9 cellular contexts compared by ENCODE assay signal in the genomic region with DNA sequence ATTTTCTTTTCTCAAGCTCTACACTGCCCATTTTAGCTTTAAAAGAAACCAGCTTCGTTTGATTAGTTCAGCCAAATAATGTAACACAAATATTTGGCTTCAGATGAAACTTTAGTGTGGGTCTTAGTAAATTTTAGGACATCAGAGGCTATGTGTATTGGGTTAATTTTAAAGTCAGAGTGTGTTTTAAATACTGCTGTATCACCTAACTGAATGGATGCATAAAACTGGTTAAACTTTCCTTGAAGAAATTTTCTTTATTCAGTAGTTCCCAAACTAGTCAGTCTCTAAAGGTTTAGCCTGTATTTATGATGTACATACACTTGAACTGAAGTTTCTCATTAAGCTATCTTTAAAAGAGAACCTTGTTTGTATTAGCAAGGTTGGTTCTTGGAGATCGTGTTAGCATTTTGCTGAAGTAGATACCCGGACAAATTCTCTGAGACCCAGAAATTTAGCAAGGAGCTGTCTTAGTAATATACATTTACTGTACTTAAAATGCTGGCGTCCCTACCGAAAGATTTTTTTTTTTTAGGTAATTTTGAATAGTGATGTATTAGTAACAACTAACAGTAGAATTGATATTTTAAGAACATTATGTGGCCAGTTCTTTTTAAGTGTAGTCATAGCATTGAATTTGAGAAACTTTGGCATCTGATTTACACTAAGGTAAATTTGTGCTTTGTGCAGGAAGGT. TPM values are rescaled to one million over a fixed set of nuclear protein-coding genes. Genes with fewer than 3 reads are reported as not detected.
DNase-seq lines count a peak whose midpoint lies in the region; ATAC-seq and TF ChIP-seq lines count a peak whose summit lies in the region.
"Had no signal": no experiment of that assay in that cellular context is flagged by ENCODE, and none has a peak within 500 bp of the region (broad histone marks: within the 10 kb centered on the region; RNA-seq: fewer than 3 reads in every experiment).

No MANE protein-coding gene starts in this region.

- DNase-seq in activated CD4-positive, alpha-beta T cell treated with anti-CD3 and anti-CD28 coated beads for 36 hours: no peak
- no peak for DNase-seq in activated CD4-positive, alpha-beta T cell treated with anti-CD3 and anti-CD28 coated beads, Interleukin-2, amount 50 U/mL, for 48 hours
- no peak for DNase-seq in activated naive CD8-positive, alpha-beta T cell treated with anti-CD3 and anti-CD28 coated beads for 36 hours
- DNase-seq in thoracic aorta (ENCODE audit: low spot score) (no peak), HuH-7 (ENCODE audit: low spot score) (no peak), SKM-1 (lab: John Stamatoyannopoulos, UW; ENCODE audit: unreplicated experiment) (no peak)
- DNase-seq: NCI-H524 treated with DMSO at 0.1 percent for 48 hours had no signal

- peak overlapping the region; percentile 83 for H3K4me3 ChIP-seq in thoracic aorta

- H3K36me3 Mint-ChIP-seq in activated CD4-positive, alpha-beta T cell treated with anti-CD3 and anti-CD28 coated beads for 36 hours (ENCODE audit: low read depth): peaks cover 5% of the 10 kb centered on the region
- H3K36me3 Mint-ChIP-seq in activated naive CD8-positive, alpha-beta T cell treated with anti-CD3 and anti-CD28 coated beads for 36 hours: no peaks in the 10 kb centered on the region

- H3K9me3 ChIP-seq in thoracic aorta: no peaks in the 10 kb centered on the region

- peak overlapping the region; percentile 4 for H3K27ac ChIP-seq in layer of hippocampus (ENCODE audit: low read depth, low read length)
- peak overlapping the region; percentile 13 to 97 for H3K27ac ChIP-seq in thoracic aorta

- TF ChIP-seq CTCF in thoracic aorta (IDR thresholded peaks at IDR 0.05): no peak

- no peak for ATAC-seq in activated CD4-positive, alpha-beta T cell treated with anti-CD3 and anti-CD28 coated beads for 36 hours
- no peak for ATAC-seq in thoracic aorta (ENCODE audit: insufficient number of reproducible peaks, low FRiP score, low read depth)
- ATAC-seq in SK-N-SH treated with all-trans-retinoic acid at 6 μM for 48 hours: no peak

- intact Hi-C loops in activated CD4-positive, alpha-beta T cell treated with anti-CD3 and anti-CD28 coated beads for 36 hours (cut with DNase I, micrococcal nuclease): loop anchor here (5.0 to 10.0 kb wide), 7 partner anchors 142 to 1527 kb away; a partner anchor contains a TSS

- H3K4me3 Mint-ChIP-seq in activated CD4-positive, alpha-beta T cell treated with anti-CD3 and anti-CD28 coated beads for 36 hours: peak overlapping the region; percentile 96
- H3K4me3 Mint-ChIP-seq in activated naive CD8-positive, alpha-beta T cell treated with anti-CD3 and anti-CD28 coated beads for 36 hours: peak overlapping the region; percentile 92

- H3K27me3 ChIP-seq in layer of hippocampus (ENCODE audit: control insufficient read depth, insufficient read depth, low read length): no peaks in the 10 kb centered on the region
- H3K27me3 ChIP-seq in thoracic aorta (replicated peaks; ENCODE audit: insufficient read depth): no peaks in the 10 kb centered on the region

- H3K27ac Mint-ChIP-seq in activated CD4-positive, alpha-beta T cell treated with anti-CD3 and anti-CD28 coated beads for 36 hours: peak overlapping the region; percentile 31
- H3K27ac Mint-ChIP-seq in activated naive CD8-positive, alpha-beta T cell treated with anti-CD3 and anti-CD28 coated beads for 36 hours: no peak overlapping the region

- CTCF ChIA-PET in activated CD4-positive, alpha-beta T cell treated with anti-CD3 and anti-CD28 coated beads for 36 hours (lab: Charles Lee): interaction anchor here (0.8 to 2.0 kb wide), 6 partner anchors 11 to 415 kb away, joined by 3 to 6 read pairs (median 4); no protein-coding TSS in a partner anchor

- no peaks in the 10 kb centered on the region for H3K9me3 Mint-ChIP-seq in activated CD4-positive, alpha-beta T cell treated with anti-CD3 and anti-CD28 coated beads for 36 hours (ENCODE audit: low read depth)
- H3K9me3 Mint-ChIP-seq in activated naive CD8-positive, alpha-beta T cell treated with anti-CD3 and anti-CD28 coated beads for 36 hours: no peaks in the 10 kb centered on the region

- peaks cover 4% of the 10 kb centered on the region for H3K27me3 Mint-ChIP-seq in activated CD4-positive, alpha-beta T cell treated with anti-CD3 and anti-CD28 coated beads for 36 hours
- H3K27me3 Mint-ChIP-seq in activated naive CD8-positive, alpha-beta T cell treated with anti-CD3 and anti-CD28 coated beads for 36 hours: peaks cover 8% of the 10 kb centered on the region

- no peaks in the 10 kb centered on the region for H3K36me3 ChIP-seq in thoracic aorta

- H3K4me1 Mint-ChIP-seq in activated CD4-positive, alpha-beta T cell treated with anti-CD3 and anti-CD28 coated beads for 36 hours: peaks cover 38% of the 10 kb centered on the region
- peaks cover 27% of the 10 kb centered on the region for H3K4me1 Mint-ChIP-seq in activated naive CD8-positive, alpha-beta T cell treated with anti-CD3 and anti-CD28 coated beads for 36 hours

- peaks cover 9 to 40% of the 10 kb centered on the region in 2 donors for H3K4me1 ChIP-seq in thoracic aorta (ENCODE audit: control insufficient read depth in 1 of 2, low read depth in 2 of 2)

- POLR2A ChIA-PET in activated CD4-positive, alpha-beta T cell treated with anti-CD3 and anti-CD28 coated beads for 36 hours (lab: Charles Lee): interaction anchor here (0.6 kb wide), 1 partner anchor 200 kb away, joined by 4 read pairs; no protein-coding TSS in a partner anchor

TF ChIP-seq in SK-N-SH treated with all-trans-retinoic acid at 6 μM for 48 hours, 23 proteins besides CTCF, POLR2A, EP300 and RAD21 (continues in another document):
- TF ChIP-seq ZFP30 (CRISPR knock-in tag; IDR thresholded peaks at IDR 0.05) (no peak), ZFP3 (CRISPR knock-in tag; IDR thresholded peaks at IDR 0.05) (no peak), ESRRG (CRISPR knock-in tag; IDR thresholded peaks at IDR 0.05) (no peak), BACH2 (CRISPR knock-in tag; IDR thresholded peaks at IDR 0.05; ENCODE audit: borderline replicate concordance) (no peak), SNAI2 (CRISPR knock-in tag; IDR thresholded peaks at IDR 0.05) (no peak), ZNF565 (CRISPR knock-in tag; conservative IDR thresholded peaks at IDR 0.05; ENCODE audit: low read depth) (no peak), ISL1 (CRISPR knock-in tag; IDR thresholded peaks at IDR 0.05) (no peak), OSR1 (CRISPR knock-in tag; IDR thresholded peaks at IDR 0.05) (no peak), ZC3H10 (CRISPR knock-in tag; IDR thresholded peaks at IDR 0.05) (no peak), GLIS3 (CRISPR knock-in tag; IDR thresholded peaks at IDR 0.05) (no peak), ARNTL (CRISPR knock-in tag; IDR thresholded peaks at IDR 0.05; ENCODE audit: borderline replicate concordance, low read depth) (no peak), TCF4 (CRISPR knock-in tag; IDR thresholded peaks at IDR 0.05; ENCODE audit: borderline replicate concordance) (no peak)
- TF ChIP-seq, protein P1, sequence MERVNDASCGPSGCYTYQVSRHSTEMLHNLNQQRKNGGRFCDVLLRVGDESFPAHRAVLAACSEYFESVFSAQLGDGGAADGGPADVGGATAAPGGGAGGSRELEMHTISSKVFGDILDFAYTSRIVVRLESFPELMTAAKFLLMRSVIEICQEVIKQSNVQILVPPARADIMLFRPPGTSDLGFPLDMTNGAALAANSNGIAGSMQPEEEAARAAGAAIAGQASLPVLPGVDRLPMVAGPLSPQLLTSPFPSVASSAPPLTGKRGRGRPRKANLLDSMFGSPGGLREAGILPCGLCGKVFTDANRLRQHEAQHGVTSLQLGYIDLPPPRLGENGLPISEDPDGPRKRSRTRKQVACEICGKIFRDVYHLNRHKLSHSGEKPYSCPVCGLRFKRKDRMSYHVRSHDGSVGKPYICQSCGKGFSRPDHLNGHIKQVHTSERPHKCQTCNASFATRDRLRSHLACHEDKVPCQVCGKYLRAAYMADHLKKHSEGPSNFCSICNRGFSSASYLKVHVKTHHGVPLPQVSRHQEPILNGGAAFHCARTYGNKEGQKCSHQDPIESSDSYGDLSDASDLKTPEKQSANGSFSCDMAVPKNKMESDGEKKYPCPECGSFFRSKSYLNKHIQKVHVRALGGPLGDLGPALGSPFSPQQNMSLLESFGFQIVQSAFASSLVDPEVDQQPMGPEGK (CRISPR knock-in tag; IDR thresholded peaks at IDR 0.05; ENCODE audit: borderline replicate concordance): no peak
- TF ChIP-seq, protein P2, sequence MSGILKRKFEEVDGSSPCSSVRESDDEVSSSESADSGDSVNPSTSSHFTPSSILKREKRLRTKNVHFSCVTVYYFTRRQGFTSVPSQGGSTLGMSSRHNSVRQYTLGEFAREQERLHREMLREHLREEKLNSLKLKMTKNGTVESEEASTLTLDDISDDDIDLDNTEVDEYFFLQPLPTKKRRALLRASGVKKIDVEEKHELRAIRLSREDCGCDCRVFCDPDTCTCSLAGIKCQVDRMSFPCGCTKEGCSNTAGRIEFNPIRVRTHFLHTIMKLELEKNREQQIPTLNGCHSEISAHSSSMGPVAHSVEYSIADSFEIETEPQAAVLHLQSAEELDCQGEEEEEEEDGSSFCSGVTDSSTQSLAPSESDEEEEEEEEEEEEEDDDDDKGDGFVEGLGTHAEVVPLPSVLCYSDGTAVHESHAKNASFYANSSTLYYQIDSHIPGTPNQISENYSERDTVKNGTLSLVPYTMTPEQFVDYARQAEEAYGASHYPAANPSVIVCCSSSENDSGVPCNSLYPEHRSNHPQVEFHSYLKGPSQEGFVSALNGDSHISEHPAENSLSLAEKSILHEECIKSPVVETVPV (CRISPR knock-in tag; IDR thresholded peaks at IDR 0.05): no peak

RNA-seq across cellular contexts. Expression of a gene that starts 2.7 kb away (rescaled TPM):
- total RNA-seq in activated CD4-positive, alpha-beta T cell treated with anti-CD3 and anti-CD28 coated beads for 36 hours: 10 to 100 TPM; 15.5 to 17.1 TPM
- 10 to 100 TPM; 10.2 to 10.9 TPM for total RNA-seq in activated naive CD8-positive, alpha-beta T cell treated with anti-CD3 and anti-CD28 coated beads for 36 hours
- total RNA-seq in thoracic aorta: 10 to 100 TPM; 51.1 to 87.1 TPM
